Comparison of ENCODE assay signal across 1 cellular context in genomic region chr13:32903720-32904119, GRCh38.
TF ChIP-seq lines count a peak whose summit lies in the region.

No MANE protein-coding gene starts in this region.

TF ChIP-seq in IMR-90, 13 proteins besides CTCF, POLR2A, EP300 and RAD21 (continued from another document):
- TF ChIP-seq RCOR1 (IDR thresholded peaks at IDR 0.05; ENCODE audit: insufficient replicate concordance, low read length): no peak
- no peak for TF ChIP-seq CEBPB (IDR thresholded peaks at IDR 0.05; ENCODE audit: low read depth, low read length)
- TF ChIP-seq MAZ (IDR thresholded peaks at IDR 0.05; ENCODE audit: borderline replicate concordance, low read depth, low read length): no peak
- TF ChIP-seq ELK1 (IDR thresholded peaks at IDR 0.05; ENCODE audit: borderline replicate concordance, low read depth, low read length): no peak
- no peak for TF ChIP-seq USF2 (IDR thresholded peaks at IDR 0.05; ENCODE audit: low read depth, low read length)
- TF ChIP-seq RFX5 (IDR thresholded peaks at IDR 0.05; ENCODE audit: low read depth, low read length): no peak
